ENCODE assay signal across 8 cellular contexts in genomic region chr15:93088200-93088980, GRCh38. TPM values are rescaled to one million over a fixed set of nuclear protein-coding genes. Genes with fewer than 3 reads are reported as not detected.
DNase-seq lines count a peak whose midpoint lies in the region; ATAC-seq lines count a peak whose summit lies in the region.

No MANE protein-coding gene starts in this region.

- H3K4me1 Mint-ChIP-seq in activated naive CD8-positive, alpha-beta T cell treated with anti-CD3 and anti-CD28 coated beads for 36 hours: peaks cover 5% of the 10 kb centered on the region

- no peak overlapping the region for H3K27ac ChIP-seq in ACC112 (ENCODE audit: low read depth, low read length)

- H3K4me1 ChIP-seq in ACC112 (ENCODE audit: control insufficient read depth, insufficient read depth, low read length, unreplicated experiment) (no peaks in the 10 kb centered on the region), iPS-15b (ENCODE audit: control insufficient read depth, insufficient read depth, low read length) (peaks cover 16% of the 10 kb centered on the region)

- H3K9ac ChIP-seq in iPS-15b (ENCODE audit: low read depth, low read length): no peak overlapping the region

- H3K36me3 Mint-ChIP-seq in activated naive CD8-positive, alpha-beta T cell treated with anti-CD3 and anti-CD28 coated beads for 36 hours: no peaks in the 10 kb centered on the region

- H3K79me2 ChIP-seq in ACC112 (ENCODE audit: control insufficient read depth, insufficient read depth, low read length, unreplicated experiment): no peaks in the 10 kb centered on the region

- peak; percentile 36 for ATAC-seq in GM19035 (IDR thresholded peaks at IDR 0.05; ENCODE audit: unreplicated experiment)

- no peaks in the 10 kb centered on the region for H3K36me3 ChIP-seq in ACC112 (ENCODE audit: insufficient read depth, low read length)
- no peaks in the 10 kb centered on the region for H3K36me3 ChIP-seq in iPS-15b (ENCODE audit: control insufficient read depth, insufficient read depth, low read length)

- H3K9me3 ChIP-seq in iPS-15b (ENCODE audit: control insufficient read depth, insufficient read depth, low read length): no peaks in the 10 kb centered on the region

- H3K9me3 Mint-ChIP-seq in activated naive CD8-positive, alpha-beta T cell treated with anti-CD3 and anti-CD28 coated beads for 36 hours: no peaks in the 10 kb centered on the region

- peak; percentile 32 for DNase-seq in M059J (ENCODE audit: low read depth)
- DNase-seq in activated naive CD8-positive, alpha-beta T cell treated with anti-CD3 and anti-CD28 coated beads for 36 hours: peak; percentile 28
- peak; percentile 38 for DNase-seq in stimulated activated CD8-positive, alpha-beta memory T cell treated with anti-CD3 and anti-CD28 coated beads, Interleukin-4, amount 100 ng/mL, for 48 hours
- DNase-seq in SHP77 treated with DMSO at 0.1 percent for 48 hours (lab: John Stamatoyannopoulos, UW): no peak
- no peak for DNase-seq in medulla oblongata (ENCODE audit: extremely low spot score)

- H2AFZ ChIP-seq in ACC112 (ENCODE audit: low read length, unreplicated experiment): no peak overlapping the region

- no peak overlapping the region for H3K27ac Mint-ChIP-seq in activated naive CD8-positive, alpha-beta T cell treated with anti-CD3 and anti-CD28 coated beads for 36 hours

- H3K4me3 ChIP-seq in ACC112 (ENCODE audit: low read depth, low read length) (0 out of 2 replicates have a peak overlapping the region, but pooled peaks have one; percentile 5), iPS-15b (ENCODE audit: low read depth, low read length) (peak overlapping the region; percentile 61)

- peaks cover 67% of the 10 kb centered on the region for H3K27me3 Mint-ChIP-seq in activated naive CD8-positive, alpha-beta T cell treated with anti-CD3 and anti-CD28 coated beads for 36 hours

- H3K4me3 Mint-ChIP-seq in activated naive CD8-positive, alpha-beta T cell treated with anti-CD3 and anti-CD28 coated beads for 36 hours: peak overlapping the region; percentile 77

- H3K27me3 ChIP-seq in ACC112 (ENCODE audit: insufficient read depth, low read length) (peaks cover 85% of the 10 kb centered on the region), iPS-15b (ENCODE audit: control insufficient read depth, insufficient read depth, low read length) (peaks cover 60% of the 10 kb centered on the region)

RNA-seq across cellular contexts. Expression of gene RGMA, which starts 0.6 kb away (rescaled TPM):
- not detected in 2 replicates for total RNA-seq in M059J (2014; rRNA removed; shearing (Covaris generic))
- total RNA-seq in activated naive CD8-positive, alpha-beta T cell treated with anti-CD3 and anti-CD28 coated beads for 36 hours: under 1 TPM; 0.08 TPM

Comparison
In these comparisons a context has a peak if more than half of its experiments do, and no peak if none do; other contexts are left out.
1. DNase-seq: peak in M059J (single experiment), activated naive CD8-positive, alpha-beta T cell treated with anti-CD3 and anti-CD28 coated beads for 36 hours (single experiment) and stimulated activated CD8-positive, alpha-beta memory T cell treated with anti-CD3 and anti-CD28 coated beads, Interleukin-4, amount 100 ng/mL, for 48 hours (single experiment); none in SHP77 treated with DMSO at 0.1 percent for 48 hours (single experiment) and medulla oblongata (single experiment).